8 cellular contexts compared by ENCODE assay signal in the genomic region with DNA sequence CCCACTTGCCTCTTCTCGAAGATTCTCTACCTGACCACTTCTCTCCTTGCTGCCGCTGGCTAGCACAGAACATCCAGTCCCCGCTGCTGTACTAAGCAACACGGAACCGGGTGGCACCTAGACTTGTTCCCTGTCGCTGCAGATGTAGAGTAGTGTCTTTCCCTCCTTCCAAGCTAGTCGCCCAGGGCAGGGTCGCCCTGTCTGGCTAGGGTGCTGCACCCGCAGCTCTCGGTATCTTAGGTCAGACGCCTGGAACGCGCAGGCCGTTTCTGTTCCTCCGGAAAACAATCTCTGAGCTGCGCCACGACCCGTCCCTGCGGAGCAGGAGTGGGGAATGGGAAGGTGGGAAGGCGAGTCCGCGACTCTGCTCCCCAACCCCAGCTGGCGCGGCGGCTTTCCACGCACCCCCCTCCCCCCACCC. TPM values are rescaled to one million over a fixed set of nuclear protein-coding genes. Genes with fewer than 3 reads are reported as not detected.
DNase-seq lines count a peak whose midpoint lies in the region; ATAC-seq and TF ChIP-seq lines count a peak whose summit lies in the region.

No MANE protein-coding gene starts in this region.

- H3K9me3 Mint-ChIP-seq in activated CD4-positive, alpha-beta memory T cell treated with anti-CD3 and anti-CD28 coated beads for 36 hours: no peaks in the 10 kb centered on the region

- H3K27me3 Mint-ChIP-seq in activated CD4-positive, alpha-beta memory T cell treated with anti-CD3 and anti-CD28 coated beads for 36 hours: no peaks in the 10 kb centered on the region

- POLR2A ChIA-PET in activated CD4-positive, alpha-beta memory T cell treated with anti-CD3 and anti-CD28 coated beads for 36 hours (lab: Charles Lee): interaction anchor here (0.6 to 2.5 kb wide), 7 partner anchors 8 to 280 kb away, joined by 3 to 14 read pairs (median 4); a partner anchor contains a TSS

- intact Hi-C loops in Right ventricle myocardium inferior (cut with DNase I) (loop anchor here (5.0 kb wide), 1 partner anchor 195 kb away; a partner anchor contains a TSS), cardiac septum (cut with DNase I) (loop anchor here (5.0 kb wide), 1 partner anchor 195 kb away; a partner anchor contains a TSS), prostate gland (cut with DNase I) (loop anchor here (5.0 kb wide), 1 partner anchor 70 kb away; a partner anchor contains a TSS)
- intact Hi-C loops in activated CD4-positive, alpha-beta memory T cell treated with anti-CD3 and anti-CD28 coated beads for 36 hours (cut with micrococcal nuclease): no loop called here

- no peak for TF ChIP-seq EP300 in gastroesophageal sphincter (IDR thresholded peaks at IDR 0.05)

- CTCF ChIA-PET in activated CD4-positive, alpha-beta memory T cell treated with anti-CD3 and anti-CD28 coated beads for 36 hours (lab: Charles Lee): interaction anchor here (0.6 to 2.3 kb wide), 15 partner anchors 9 to 312 kb away, joined by 3 to 24 read pairs (median 4); a partner anchor contains a TSS

- H3K9me3 ChIP-seq in gastroesophageal sphincter (no peaks in the 10 kb centered on the region), prostate gland (no peaks in the 10 kb centered on the region)

- WGBS in gastroesophageal sphincter (ENCODE audit: low coverage in 1 of 2), 2 donors: 0% methylated on average over 4 of the region's 26 CpGs; no CpG with 5 or more reads in 1 of the 2 donors
- WGBS in prostate gland: 0% methylated on average over 26 of the region's 26 CpGs

- no peaks in the 10 kb centered on the region for H3K36me3 Mint-ChIP-seq in activated CD4-positive, alpha-beta memory T cell treated with anti-CD3 and anti-CD28 coated beads for 36 hours

- no peak for TF ChIP-seq CTCF in gastroesophageal sphincter (IDR thresholded peaks at IDR 0.05)
- TF ChIP-seq CTCF in prostate gland (IDR thresholded peaks at IDR 0.05): no peak

- H3K4me1 Mint-ChIP-seq in activated CD4-positive, alpha-beta memory T cell treated with anti-CD3 and anti-CD28 coated beads for 36 hours (ENCODE audit: low read depth): peaks cover 39% of the 10 kb centered on the region

- peak overlapping the region; percentile 86 to 90 for H3K4me3 ChIP-seq in gastroesophageal sphincter
- peak overlapping the region; percentile 70 to 77 for H3K4me3 ChIP-seq in prostate gland

- peak overlapping the region; percentile 65 for H3K27ac Mint-ChIP-seq in activated CD4-positive, alpha-beta memory T cell treated with anti-CD3 and anti-CD28 coated beads for 36 hours

- TF ChIP-seq POLR2A in gastroesophageal sphincter (IDR thresholded peaks at IDR 0.05) (peak in 1 of 2 donors; percentile 25), prostate gland (IDR thresholded peaks at IDR 0.05) (peak; percentile 18)

- peak overlapping the region; percentile 83 for H3K4me3 Mint-ChIP-seq in activated CD4-positive, alpha-beta memory T cell treated with anti-CD3 and anti-CD28 coated beads for 36 hours

- peak; percentile 80 for DNase-seq in Right ventricle myocardium inferior (ENCODE audit: missing footprints)
- DNase-seq in cardiac septum (ENCODE audit: low spot score): no peak
- no peak for DNase-seq in activated CD4-positive, alpha-beta memory T cell treated with anti-CD3 and anti-CD28 coated beads for 36 hours
- peak; percentile 56 for DNase-seq in prostate gland (ENCODE audit: low spot score)

- peak; percentile 35 for ATAC-seq in Right ventricle myocardium inferior
- ATAC-seq in gastroesophageal sphincter: peak; percentile 20
- no peak for ATAC-seq in GM21447 (IDR thresholded peaks at IDR 0.05; ENCODE audit: unreplicated experiment)
- no peak for ATAC-seq in GM21367 (IDR thresholded peaks at IDR 0.05; ENCODE audit: unreplicated experiment)
- ATAC-seq in GM19351 (IDR thresholded peaks at IDR 0.05; ENCODE audit: unreplicated experiment): no peak

- H3K36me3 ChIP-seq in gastroesophageal sphincter: peaks cover 0 to 6% of the 10 kb centered on the region in 2 donors
- H3K36me3 ChIP-seq in prostate gland: no peaks in the 10 kb centered on the region

- H3K4me1 ChIP-seq in gastroesophageal sphincter (peaks cover 2 to 52% (median 34%) of the 10 kb centered on the region in 3 donors), prostate gland (replicated peaks) (peaks cover 31% of the 10 kb centered on the region)

- H3K27ac ChIP-seq in gastroesophageal sphincter (peak overlapping the region; percentile 92 to 98 (median 96)), prostate gland (peak overlapping the region; percentile 92 to 93)

- H3K27me3 ChIP-seq in gastroesophageal sphincter: no peaks in the 10 kb centered on the region
- no peaks in the 10 kb centered on the region for H3K27me3 ChIP-seq in prostate gland (replicated peaks; ENCODE audit: insufficient read depth)

RNA-seq across cellular contexts. Expression of a gene that starts 0.8 kb away (rescaled TPM):
- total RNA-seq in Right ventricle myocardium inferior: 13.3 TPM
- total RNA-seq in cardiac septum: 10.3 TPM
- 1 to 10 TPM; 3.0 to 3.2 TPM for total RNA-seq in activated CD4-positive, alpha-beta memory T cell treated with anti-CD3 and anti-CD28 coated beads for 36 hours
- 10 to 100 TPM; 32.8 to 51.5 (median 41.2) TPM for total RNA-seq in gastroesophageal sphincter
- total RNA-seq in prostate gland: 10 to 100 TPM; 23.6 to 25.6 TPM

RNA-seq across cellular contexts. Expression of a gene that starts 6.9 kb away (rescaled TPM):
- 43.3 TPM for total RNA-seq in Right ventricle myocardium inferior
- 30.0 TPM for total RNA-seq in cardiac septum
- total RNA-seq in activated CD4-positive, alpha-beta memory T cell treated with anti-CD3 and anti-CD28 coated beads for 36 hours: 10 to 100 TPM; 71.7 to 72.4 TPM
- 10 to 100 TPM; 72.8 to 94.9 (median 85.5) TPM for total RNA-seq in gastroesophageal sphincter
- 100 to 1,000 TPM; 125 to 277 TPM for total RNA-seq in prostate gland

RNA-seq across cellular contexts. Expression of a gene that starts 21.4 kb away (rescaled TPM):
- 19.4 TPM for total RNA-seq in Right ventricle myocardium inferior
- 13.6 TPM for total RNA-seq in cardiac septum
- 10 to 100 TPM; 33.4 to 34.2 TPM for total RNA-seq in activated CD4-positive, alpha-beta memory T cell treated with anti-CD3 and anti-CD28 coated beads for 36 hours
- 10 to 100 TPM; 18.6 to 27.3 (median 21.0) TPM for total RNA-seq in gastroesophageal sphincter
- 10 to 100 TPM; 17.7 to 21.6 TPM for total RNA-seq in prostate gland

Comparison
In these comparisons a context has a peak if more than half of its experiments do, and no peak if none do; other contexts are left out.
1. DNase-seq: peak in Right ventricle myocardium inferior (single experiment) and prostate gland (single experiment); none in cardiac septum (single experiment) and activated CD4-positive, alpha-beta memory T cell treated with anti-CD3 and anti-CD28 coated beads for 36 hours (single experiment).
2. ATAC-seq: peak in Right ventricle myocardium inferior (single experiment) and gastroesophageal sphincter (single experiment); none in GM21447 (single experiment), GM21367 (single experiment) and GM19351 (single experiment).